1 cellular context compared by ENCODE assay signal in genomic region chr6:34374986-34375385, GRCh38.
TF ChIP-seq lines count a peak whose summit lies in the region.

No MANE protein-coding gene starts in this region.

TF ChIP-seq in HepG2, 621 proteins besides CTCF, POLR2A, EP300 and RAD21:
- TF ChIP-seq ZMYM2 (CRISPR knock-in tag; IDR thresholded peaks at IDR 0.05) = peak; percentile 63; the same call in 1 of the 2 replicates
- TF ChIP-seq ZNF292 (CRISPR knock-in tag; IDR thresholded peaks at IDR 0.05; ENCODE audit: borderline replicate concordance, low read depth) = 0 out of 2 replicates have a peak, but pooled peaks have one; percentile 21
- peak; percentile 44; the same call in 1 of the 2 replicates for TF ChIP-seq ZMYM3 (CRISPR knock-in tag; IDR thresholded peaks at IDR 0.05)
- TF ChIP-seq, protein P1, sequence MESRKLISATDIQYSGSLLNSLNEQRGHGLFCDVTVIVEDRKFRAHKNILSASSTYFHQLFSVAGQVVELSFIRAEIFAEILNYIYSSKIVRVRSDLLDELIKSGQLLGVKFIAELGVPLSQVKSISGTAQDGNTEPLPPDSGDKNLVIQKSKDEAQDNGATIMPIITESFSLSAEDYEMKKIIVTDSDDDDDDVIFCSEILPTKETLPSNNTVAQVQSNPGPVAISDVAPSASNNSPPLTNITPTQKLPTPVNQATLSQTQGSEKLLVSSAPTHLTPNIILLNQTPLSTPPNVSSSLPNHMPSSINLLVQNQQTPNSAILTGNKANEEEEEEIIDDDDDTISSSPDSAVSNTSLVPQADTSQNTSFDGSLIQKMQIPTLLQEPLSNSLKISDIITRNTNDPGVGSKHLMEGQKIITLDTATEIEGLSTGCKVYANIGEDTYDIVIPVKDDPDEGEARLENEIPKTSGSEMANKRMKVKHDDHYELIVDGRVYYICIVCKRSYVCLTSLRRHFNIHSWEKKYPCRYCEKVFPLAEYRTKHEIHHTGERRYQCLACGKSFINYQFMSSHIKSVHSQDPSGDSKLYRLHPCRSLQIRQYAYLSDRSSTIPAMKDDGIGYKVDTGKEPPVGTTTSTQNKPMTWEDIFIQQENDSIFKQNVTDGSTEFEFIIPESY (CRISPR knock-in tag; IDR thresholded peaks at IDR 0.05) = peak; percentile 49; the same call in 1 of the 2 replicates
- TF ChIP-seq RXRA (CRISPR knock-in tag; IDR thresholded peaks at IDR 0.05) = 0 out of 2 replicates have a peak, but pooled peaks have one; percentile 14
